ENCODE assay signal across 14 cellular contexts in genomic region chr5:168324864-168325615, GRCh38. TPM values are rescaled to one million over a fixed set of nuclear protein-coding genes. Genes with fewer than 3 reads are reported as not detected.
DNase-seq lines count a peak whose midpoint lies in the region; ATAC-seq, FAIRE-seq and TF ChIP-seq lines count a peak whose summit lies in the region.
"Had no signal": no experiment of that assay in that cellular context is flagged by ENCODE, and none has a peak within 500 bp of the region (broad histone marks: within the 10 kb centered on the region; RNA-seq: fewer than 3 reads in every experiment).

No MANE protein-coding gene starts in this region.

- no peak overlapping the region for H2BK15ac ChIP-seq in H9 (ENCODE audit: low read depth, low read length)

- no peak overlapping the region for H3T11ph ChIP-seq in H9 (ENCODE audit: low read length)

- peak overlapping the region in 1 of 3 experiments; percentile 83; a peak in 1 of 7 replicates for H3K27ac Mint-ChIP-seq in H9
- H3K27ac Mint-ChIP-seq: activated B cell treated with CpG ODN at 0.5 μM for 24 hours, neural progenitor cell had no signal

- FAIRE-seq in RCC 7860 (lab: Jason Lieb, UNC), result peak; percentile 90
- FAIRE-seq: endothelial cell of umbilical vein, GM12892 had no signal

- no peak overlapping the region for H2AFZ ChIP-seq in H9 (ENCODE audit: low read length)
- H2AFZ ChIP-seq: neural progenitor cell had no signal

- no peak overlapping the region for H3K4me3 ChIP-seq in skin epidermis
- H3K4me3 ChIP-seq: neural progenitor cell had no signal

- H3K56ac ChIP-seq in H9 (ENCODE audit: insufficient read length, low read depth, low read length), result no peak overlapping the region

- H3K4me2 ChIP-seq in H9 (ENCODE audit: insufficient read depth, insufficient read length, low read length), result no peak overlapping the region
- H3K4me2 ChIP-seq: neural progenitor cell had no signal

- no peaks in the 10 kb centered on the region for H3K9me3 ChIP-seq in H9 (ENCODE audit: control insufficient read depth, low read depth, low read length)

- H4K5ac ChIP-seq in H9 (ENCODE audit: insufficient read length, low read depth, low read length), result no peak overlapping the region

- ATAC-seq in HG02759 (IDR thresholded peaks at IDR 0.05; ENCODE audit: unreplicated experiment) (no peak), GM21737 (IDR thresholded peaks at IDR 0.05; ENCODE audit: unreplicated experiment) (no peak), HG02938 (IDR thresholded peaks at IDR 0.05; ENCODE audit: unreplicated experiment) (no peak)
- ATAC-seq: activated T-cell treated with anti-CD3 and anti-CD28 coated beads, Interleukin-2, amount 50 U/mL, for 4 hours had no signal

- no peak for TF ChIP-seq CTCF in H9 (conservative IDR thresholded peaks at IDR 0.05)

- H2BK12ac ChIP-seq in H9 (ENCODE audit: insufficient read length, low read depth, low read length), result no peak overlapping the region

- peaks cover 3% of the 10 kb centered on the region for H3K23me2 ChIP-seq in H9 (ENCODE audit: insufficient read length, low read depth, low read length, poor library complexity, severe bottlenecking)

- peaks cover 19% of the 10 kb centered on the region; the same call in 1 of the 2 replicates for H3K4me1 ChIP-seq in H9 (ENCODE audit: insufficient read depth, low read length)

- no peak overlapping the region for H2AK5ac ChIP-seq in H9 (ENCODE audit: insufficient read length, low read length)

- H3K36me3 Mint-ChIP-seq in H9 (ENCODE audit: insufficient read depth in 1 of 3, low read depth in 3 of 3), result no peaks in the 10 kb centered on the region
- H3K36me3 Mint-ChIP-seq: neural progenitor cell had no signal

- H4K20me1 ChIP-seq in H9 (ENCODE audit: control insufficient read depth, insufficient read depth, insufficient read length), result no peaks in the 10 kb centered on the region

- H3K14ac ChIP-seq in H9 (ENCODE audit: insufficient read depth, low read length), result no peak overlapping the region

- H3K4ac ChIP-seq in H9 (ENCODE audit: low read depth, low read length), result no peak overlapping the region

- DNase-seq in H9 (no peak), RCC 7860 (ENCODE audit: low spot score) (peak; percentile 91), glomerular visceral epithelial cell (ENCODE audit: extremely low spot score) (peak; percentile 90), dermis blood vessel endothelial cell (no peak)
- DNase-seq: activated B cell treated with CpG ODN at 0.5 μM for 24 hours; activated T-cell treated with anti-CD3 and anti-CD28 coated beads, Interleukin-2, amount 50 U/mL, for 4 hours; aorta had no signal

- H3K27me3 ChIP-seq in H9 (ENCODE audit: insufficient read depth, low read length), result no peaks in the 10 kb centered on the region
- H3K27me3 ChIP-seq: neural progenitor cell had no signal

- no peak overlapping the region for H3K23ac ChIP-seq in H9 (ENCODE audit: insufficient read length, low read depth, low read length)

- no peak overlapping the region for H2BK5ac ChIP-seq in H9 (ENCODE audit: insufficient read length, low read length)

- H3K27ac ChIP-seq in H9 (ENCODE audit: insufficient read length, low read depth, low read length), result no peak overlapping the region
- peak overlapping the region in 14 of 21 experiments; percentile 26 to 75 (median 57) for H3K27ac ChIP-seq in skin epidermis
- H3K27ac ChIP-seq: neural progenitor cell had no signal

- H3K27me3 Mint-ChIP-seq in H9 (ENCODE audit: low read depth), result no peaks in the 10 kb centered on the region
- H3K27me3 Mint-ChIP-seq: activated B cell treated with CpG ODN at 0.5 μM for 24 hours had no signal

- peaks cover 4% of the 10 kb centered on the region for H3K79me1 ChIP-seq in H9 (ENCODE audit: insufficient read depth, low read depth, low read length, poor library complexity, severe bottlenecking)

- peaks cover 32 to 36% of the 10 kb centered on the region in 2 experiments for H3K4me1 Mint-ChIP-seq in H9

- H3K18ac ChIP-seq in H9 (ENCODE audit: insufficient read length, low read depth, low read length), result peak overlapping the region; percentile 52

- no peak overlapping the region for H2BK20ac ChIP-seq in H9 (ENCODE audit: low read depth, low read length, poor library complexity, severe bottlenecking)

- no peak overlapping the region for H2BK120ac ChIP-seq in H9 (ENCODE audit: low read depth, low read length, poor library complexity, severe bottlenecking)

- H3K9ac ChIP-seq in H9 (ENCODE audit: extremely low read depth, insufficient read length, low read length), result no peak overlapping the region
- H3K9ac ChIP-seq: neural progenitor cell had no signal

- no peaks in the 10 kb centered on the region for H3K79me2 ChIP-seq in H9 (ENCODE audit: insufficient read depth, low read length)

- H4K8ac ChIP-seq in H9 (replicated peaks; ENCODE audit: insufficient read length, low read depth, low read length), result no peak overlapping the region

- no peak overlapping the region for H3K4me3 Mint-ChIP-seq in H9
- H3K4me3 Mint-ChIP-seq: activated B cell treated with CpG ODN at 0.5 μM for 24 hours; activated T-cell treated with anti-CD3 and anti-CD28 coated beads, Interleukin-2, amount 50 U/mL, for 4 hours; neural progenitor cell had no signal

- H3K9me3 Mint-ChIP-seq in H9, result no peaks in the 10 kb centered on the region
- H3K9me3 Mint-ChIP-seq: activated B cell treated with CpG ODN at 0.5 μM for 24 hours; activated T-cell treated with anti-CD3 and anti-CD28 coated beads, Interleukin-2, amount 50 U/mL, for 4 hours had no signal

- no peak overlapping the region for H4K91ac ChIP-seq in H9 (ENCODE audit: insufficient read length, low read depth, low read length)

- no CpG with 5 or more reads among the region's 5 CpGs for WGBS in H9 (ENCODE audit: extremely low coverage, insufficient read length, low lambda C conversion rate)

RNA-seq across cellular contexts. Expression of gene WWC1, which starts 33.6 kb away (rescaled TPM):
- total RNA-seq in H9 (2021) (28.2 and 30.7 TPM in 2 replicates), dermis blood vessel endothelial cell (1.1 and 26.2 TPM in 2 replicates)

Comparison
In these comparisons a context has a peak if more than half of its experiments do, and no peak if none do; other contexts are left out.
1. DNase-seq: peak in RCC 7860 (single experiment) and glomerular visceral epithelial cell (single experiment); none in H9 (single experiment) and dermis blood vessel endothelial cell (single experiment).